ENCODE assay signal across 26 cellular contexts in the genomic region with DNA sequence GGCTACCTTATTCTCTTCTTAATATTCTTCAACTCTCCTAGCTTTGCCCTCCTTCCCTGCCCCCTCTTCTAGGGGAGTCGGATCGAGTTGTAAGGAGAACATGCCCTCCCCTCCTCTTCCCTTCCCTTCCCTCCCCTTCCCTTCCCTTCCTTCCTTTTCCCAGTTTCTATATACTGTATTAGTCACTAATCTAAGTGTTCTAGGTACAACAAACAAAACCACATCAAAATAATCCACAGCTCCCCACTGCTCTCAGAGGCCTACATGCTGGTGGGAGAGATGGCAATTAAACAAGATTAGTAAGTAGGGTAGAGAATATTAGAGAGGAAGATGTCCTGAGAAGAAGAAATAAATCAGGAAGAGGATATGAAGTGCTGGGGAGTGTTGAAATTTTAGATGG.
"Had no signal": no experiment of that assay in that cellular context is flagged by ENCODE, and none has a peak within 500 bp of the region (broad histone marks: within the 10 kb centered on the region; RNA-seq: fewer than 3 reads in every experiment).

No MANE protein-coding gene starts in this region.

- H3K4me3 Mint-ChIP-seq: activated B cell treated with CpG ODN at 0.5 μM for 24 hours; activated CD8-positive, alpha-beta T cell treated with anti-CD3 and anti-CD28 coated beads for 36 hours; activated naive CD4-positive, alpha-beta T cell treated with anti-CD3 and anti-CD28 coated beads, Interleukin-2, amount 10 ng/mL, durations not matched to agents 7 days and 5 days; activated naive CD8-positive, alpha-beta T cell treated with anti-CD3 and anti-CD28 coated beads for 36 hours; activated T-cell treated with anti-CD3 and anti-CD28 coated beads, Interleukin-2, amount 50 U/mL, for 4 hours; brain; T-helper 17 cell; T-helper 2 cell treated with Interferon-gamma antibody and Interleukin-4, amounts not matched to agents 5 μg/mL and 100 μg/mL, for 36 hours had no signal

- H3K27me3 Mint-ChIP-seq: activated B cell treated with CpG ODN at 0.5 μM for 24 hours; activated CD8-positive, alpha-beta T cell treated with anti-CD3 and anti-CD28 coated beads for 36 hours; activated naive CD4-positive, alpha-beta T cell treated with anti-CD3 and anti-CD28 coated beads, Interleukin-2, amount 10 ng/mL, durations not matched to agents 7 days and 5 days; activated naive CD8-positive, alpha-beta T cell treated with anti-CD3 and anti-CD28 coated beads for 36 hours; T-helper 17 cell had no signal

- DNase-seq: activated B cell treated with CpG ODN at 0.5 μM for 24 hours; activated CD4-positive, alpha-beta T cell treated with anti-CD3 and anti-CD28 coated beads for 48 hours; activated CD4-positive, alpha-beta T cell treated with anti-CD3 and anti-CD28 coated beads, Interleukin-2, amount 50 U/mL, for 1 hour; activated CD4-positive, alpha-beta T cell treated with anti-CD3 and anti-CD28 coated beads, Interleukin-2, amount 50 U/mL, for 48 hours; activated CD8-positive, alpha-beta memory T cell treated with anti-CD3 and anti-CD28 coated beads for 24 hours; activated CD8-positive, alpha-beta T cell treated with anti-CD3 and anti-CD28 coated beads for 36 hours; activated effector memory CD4-positive, alpha-beta T cell treated with anti-CD3 and anti-CD28 coated beads, Interleukin-2, amount 50 U/mL, for 16 hours; activated naive CD4-positive, alpha-beta T cell treated with anti-CD3 and anti-CD28 coated beads, Interleukin-2, amount 10 ng/mL, durations not matched to agents 7 days and 5 days; activated naive CD8-positive, alpha-beta T cell treated with anti-CD3 and anti-CD28 coated beads for 36 hours; activated T-cell treated with anti-CD3 and anti-CD28 coated beads, Interleukin-2, amount 50 U/mL, for 4 hours; central memory CD4-positive, alpha-beta T cell; cerebellar nuclear complex; colonic mucosa; effector CD8-positive, alpha-beta T cell; esophagus squamous epithelium; foreskin melanocyte; heart right ventricle; T-helper 1 cell; T-helper 17 cell; T1000; WERI-Rb-1 had no signal

- ATAC-seq: activated CD4-positive, CD25-positive, alpha-beta regulatory T cell treated with anti-CD3 and anti-CD28 coated beads, Interleukin-2, amount 50 U/mL, for 24 hours; activated CD8-positive, alpha-beta T cell treated with anti-CD3 and anti-CD28 coated beads for 36 hours; activated T-cell treated with anti-CD3 and anti-CD28 coated beads, Interleukin-2, amount 50 U/mL, for 4 hours; gastroesophageal sphincter; heart right ventricle; T-helper 17 cell had no signal

- H3K36me3 Mint-ChIP-seq: activated naive CD4-positive, alpha-beta T cell treated with anti-CD3 and anti-CD28 coated beads, Interleukin-2, amount 10 ng/mL, durations not matched to agents 7 days and 5 days; brain had no signal

- H3K9me3 Mint-ChIP-seq: activated B cell treated with CpG ODN at 0.5 μM for 24 hours; activated CD8-positive, alpha-beta T cell treated with anti-CD3 and anti-CD28 coated beads for 36 hours; activated naive CD4-positive, alpha-beta T cell treated with anti-CD3 and anti-CD28 coated beads, Interleukin-2, amount 10 ng/mL, durations not matched to agents 7 days and 5 days; activated naive CD8-positive, alpha-beta T cell treated with anti-CD3 and anti-CD28 coated beads for 36 hours; activated T-cell treated with anti-CD3 and anti-CD28 coated beads, Interleukin-2, amount 50 U/mL, for 4 hours; activated T-helper 2 cell treated with anti-CD3 and anti-CD28 coated beads, Interferon-gamma antibody, Interleukin-2, Interleukin-4, amounts not matched to agents 10 μg/mL and 5 μg/mL and 100 μg/mL, durations not matched to agents 14 hours and 24 hours and 36 hours; T-helper 2 cell treated with Interferon-gamma antibody and Interleukin-4, amounts not matched to agents 5 μg/mL and 100 μg/mL, for 36 hours had no signal

- H3K27ac Mint-ChIP-seq: activated B cell treated with CpG ODN at 0.5 μM for 24 hours; activated CD8-positive, alpha-beta T cell treated with anti-CD3 and anti-CD28 coated beads for 36 hours; activated naive CD4-positive, alpha-beta T cell treated with anti-CD3 and anti-CD28 coated beads, Interleukin-2, amount 10 ng/mL, durations not matched to agents 7 days and 5 days; activated naive CD8-positive, alpha-beta T cell treated with anti-CD3 and anti-CD28 coated beads for 36 hours; activated T-helper 2 cell treated with anti-CD3 and anti-CD28 coated beads, Interferon-gamma antibody, Interleukin-2, Interleukin-4, amounts not matched to agents 10 μg/mL and 5 μg/mL and 100 μg/mL, durations not matched to agents 14 hours and 24 hours and 36 hours; brain; T-helper 17 cell; T-helper 2 cell treated with Interferon-gamma antibody and Interleukin-4, amounts not matched to agents 5 μg/mL and 100 μg/mL, for 36 hours had no signal
